Comparison of ENCODE assay signal across 13 cellular contexts in genomic region chr15:63439536-63440264, GRCh38. TPM values are rescaled to one million over a fixed set of nuclear protein-coding genes. Genes with fewer than 3 reads are reported as not detected.
A peak's percentile ranks its signal among the peaks of the same experiment; 100 is the strongest.
DNase-seq lines count a peak whose midpoint lies in the region; ATAC-seq and TF ChIP-seq lines count a peak whose summit lies in the region.
"Had no signal": no experiment of that assay in that cellular context is flagged by ENCODE, and none has a peak within 500 bp of the region (broad histone marks: within the 10 kb centered on the region; RNA-seq: fewer than 3 reads in every experiment).

No MANE protein-coding gene starts in this region.

- no peaks in the 10 kb centered on the region for H3K36me3 Mint-ChIP-seq in activated CD4-positive, alpha-beta T cell treated with anti-CD3 and anti-CD28 coated beads for 36 hours (ENCODE audit: low read depth)
- H3K36me3 Mint-ChIP-seq in activated T-cell treated with anti-CD3 and anti-CD28 coated beads, Interleukin-2, amount 50 U/mL, for 72 hours (ENCODE audit: insufficient read depth in 2 of 2): no peaks in the 10 kb centered on the region
- no peaks in the 10 kb centered on the region for H3K36me3 Mint-ChIP-seq in nephron (ENCODE audit: low read depth)
- H3K36me3 Mint-ChIP-seq in osteocyte (ENCODE audit: unreplicated experiment): no peaks in the 10 kb centered on the region

- TF ChIP-seq CTCF in nephron (IDR thresholded peaks at IDR 0.05; ENCODE audit: unreplicated experiment in 3 of 3) (no peak), osteocyte (IDR thresholded peaks at IDR 0.05) (no peak)

- no peaks in the 10 kb centered on the region for H3K27me3 Mint-ChIP-seq in activated CD4-positive, alpha-beta T cell treated with anti-CD3 and anti-CD28 coated beads for 36 hours
- no peaks in the 10 kb centered on the region for H3K27me3 Mint-ChIP-seq in activated T-cell treated with anti-CD3 and anti-CD28 coated beads, Interleukin-2, amount 50 U/mL, for 72 hours (ENCODE audit: low read depth)
- no peaks in the 10 kb centered on the region for H3K27me3 Mint-ChIP-seq in nephron (ENCODE audit: low read depth)
- peaks cover 6% of the 10 kb centered on the region for H3K27me3 Mint-ChIP-seq in osteocyte (ENCODE audit: unreplicated experiment)
- H3K27me3 Mint-ChIP-seq: activated naive CD8-positive, alpha-beta T cell treated with anti-CD3 and anti-CD28 coated beads, Interleukin-2, amount 50 U/mL, for 24 hours had no signal

- peak; percentile 53 for DNase-seq in activated CD4-positive, alpha-beta T cell treated with anti-CD3 and anti-CD28 coated beads for 36 hours
- no peak for DNase-seq in activated CD4-positive, alpha-beta T cell treated with anti-CD3 and anti-CD28 coated beads for 1 hour
- DNase-seq in LHCN-M2 (ENCODE audit: low read depth): peak; percentile 81
- DNase-seq in activated T-cell treated with anti-CD3 and anti-CD28 coated beads, Interleukin-2, amount 50 U/mL, for 72 hours: peak; percentile 21 to 36
- no peak for DNase-seq in osteocyte (ENCODE audit: extremely low spot score, unreplicated experiment)
- DNase-seq: activated CD4-positive, alpha-beta T cell treated with anti-CD3 and anti-CD28 coated beads, Interleukin-2, amount 50 U/mL, for 1 hour; activated naive CD8-positive, alpha-beta T cell treated with anti-CD3 and anti-CD28 coated beads, Interleukin-2, amount 50 U/mL, for 24 hours; gastrocnemius medialis; SW 1271; trophoblast cell had no signal

- CTCF ChIA-PET in activated CD4-positive, alpha-beta T cell treated with anti-CD3 and anti-CD28 coated beads for 36 hours (lab: Charles Lee): interaction anchor here (0.6 to 3.6 kb wide), 7 partner anchors 14 to 160 kb away, joined by 3 to 9 read pairs (median 4); no protein-coding TSS in a partner anchor

- no peak overlapping the region for H3K4me3 Mint-ChIP-seq in activated CD4-positive, alpha-beta T cell treated with anti-CD3 and anti-CD28 coated beads for 36 hours
- H3K4me3 Mint-ChIP-seq in activated T-cell treated with anti-CD3 and anti-CD28 coated beads, Interleukin-2, amount 50 U/mL, for 72 hours: no peak overlapping the region
- H3K4me3 Mint-ChIP-seq in nephron: no peak overlapping the region
- no peak overlapping the region for H3K4me3 Mint-ChIP-seq in osteocyte (ENCODE audit: unreplicated experiment)
- H3K4me3 Mint-ChIP-seq: activated naive CD8-positive, alpha-beta T cell treated with anti-CD3 and anti-CD28 coated beads, Interleukin-2, amount 50 U/mL, for 24 hours had no signal

- H3K27ac Mint-ChIP-seq in activated CD4-positive, alpha-beta T cell treated with anti-CD3 and anti-CD28 coated beads for 36 hours: peak overlapping the region; percentile 29
- H3K27ac Mint-ChIP-seq in activated T-cell treated with anti-CD3 and anti-CD28 coated beads, Interleukin-2, amount 50 U/mL, for 72 hours: no peak overlapping the region
- H3K27ac Mint-ChIP-seq in nephron (peak overlapping the region in 2 of 3 experiments; percentile 45 to 49), osteocyte (ENCODE audit: unreplicated experiment) (no peak overlapping the region)
- H3K27ac Mint-ChIP-seq: activated naive CD8-positive, alpha-beta T cell treated with anti-CD3 and anti-CD28 coated beads, Interleukin-2, amount 50 U/mL, for 24 hours had no signal

- H3K9me3 Mint-ChIP-seq in activated CD4-positive, alpha-beta T cell treated with anti-CD3 and anti-CD28 coated beads for 36 hours (ENCODE audit: low read depth): no peaks in the 10 kb centered on the region
- H3K9me3 Mint-ChIP-seq in activated T-cell treated with anti-CD3 and anti-CD28 coated beads, Interleukin-2, amount 50 U/mL, for 72 hours: no peaks in the 10 kb centered on the region
- H3K9me3 Mint-ChIP-seq in nephron (no peaks in the 10 kb centered on the region), osteocyte (ENCODE audit: unreplicated experiment) (no peaks in the 10 kb centered on the region)
- H3K9me3 Mint-ChIP-seq: activated naive CD8-positive, alpha-beta T cell treated with anti-CD3 and anti-CD28 coated beads, Interleukin-2, amount 50 U/mL, for 24 hours had no signal

- POLR2A ChIA-PET in activated CD4-positive, alpha-beta T cell treated with anti-CD3 and anti-CD28 coated beads for 36 hours (lab: Charles Lee): interaction anchor here (0.6 kb wide), 1 partner anchor 175 kb away, joined by 3 read pairs; no protein-coding TSS in a partner anchor

- ATAC-seq in activated CD4-positive, alpha-beta T cell treated with anti-CD3 and anti-CD28 coated beads for 36 hours: peak; percentile 39
- peak; percentile 65 to 68 for ATAC-seq in activated T-cell treated with anti-CD3 and anti-CD28 coated beads, Interleukin-2, amount 50 U/mL, for 72 hours (replicated peaks in 1 of 2)
- ATAC-seq in HG02571 (IDR thresholded peaks at IDR 0.05; ENCODE audit: unreplicated experiment) (no peak), GM21723 (IDR thresholded peaks at IDR 0.05; ENCODE audit: unreplicated experiment) (no peak)
- ATAC-seq: activated naive CD8-positive, alpha-beta T cell treated with anti-CD3 and anti-CD28 coated beads, Interleukin-2, amount 50 U/mL, for 24 hours; gastrocnemius medialis had no signal

- intact Hi-C loops in activated CD4-positive, alpha-beta T cell treated with anti-CD3 and anti-CD28 coated beads for 36 hours (cut with DNase I, micrococcal nuclease): no loop called here

- peaks cover 50% of the 10 kb centered on the region for H3K4me1 Mint-ChIP-seq in activated CD4-positive, alpha-beta T cell treated with anti-CD3 and anti-CD28 coated beads for 36 hours
- H3K4me1 Mint-ChIP-seq in activated T-cell treated with anti-CD3 and anti-CD28 coated beads, Interleukin-2, amount 50 U/mL, for 72 hours (ENCODE audit: low read depth): peaks cover 76% of the 10 kb centered on the region
- peaks cover 40% of the 10 kb centered on the region for H3K4me1 Mint-ChIP-seq in nephron
- H3K4me1 Mint-ChIP-seq in osteocyte (ENCODE audit: unreplicated experiment): peaks cover 22% of the 10 kb centered on the region

RNA-seq across cellular contexts. Expression of gene CA12, which starts 58.1 kb away (rescaled TPM):
- total RNA-seq in activated CD4-positive, alpha-beta T cell treated with anti-CD3 and anti-CD28 coated beads for 36 hours: under 1 TPM; 0.32 to 0.46 TPM
- 4.9 and 5.2 TPM in 2 replicates for total RNA-seq in LHCN-M2 (2014; rRNA removed)
- polyA plus RNA-seq in LHCN-M2 (2012): 0.84 TPM
- 1 to 10 TPM in 1 of 2 donors, under 1 TPM in 1; 0.55 to 2.4 TPM for total RNA-seq in activated T-cell treated with anti-CD3 and anti-CD28 coated beads, Interleukin-2, amount 50 U/mL, for 72 hours
- total RNA-seq in osteocyte: 0.76 and 0.97 TPM in 2 replicates

Comparison
In these comparisons a context has a peak if more than half of its experiments do, and no peak if none do; other contexts are left out.
1. DNase-seq: peak in activated CD4-positive, alpha-beta T cell treated with anti-CD3 and anti-CD28 coated beads for 36 hours (single experiment), LHCN-M2 (single experiment) and activated T-cell treated with anti-CD3 and anti-CD28 coated beads, Interleukin-2, amount 50 U/mL, for 72 hours (2 of 2); none in activated CD4-positive, alpha-beta T cell treated with anti-CD3 and anti-CD28 coated beads for 1 hour (single experiment) and osteocyte (single experiment).
2. ATAC-seq: peak in activated CD4-positive, alpha-beta T cell treated with anti-CD3 and anti-CD28 coated beads for 36 hours (single experiment) and activated T-cell treated with anti-CD3 and anti-CD28 coated beads, Interleukin-2, amount 50 U/mL, for 72 hours (2 of 2); none in HG02571 (single experiment) and GM21723 (single experiment).
3. H3K27ac Mint-ChIP-seq: peak in activated CD4-positive, alpha-beta T cell treated with anti-CD3 and anti-CD28 coated beads for 36 hours (single experiment) and nephron (2 of 3); none in activated T-cell treated with anti-CD3 and anti-CD28 coated beads, Interleukin-2, amount 50 U/mL, for 72 hours (single experiment) and osteocyte (single experiment).